Comparison of ENCODE assay signal across 11 cellular contexts in genomic region chr18:8794133-8794986, GRCh38.
DNase-seq lines count a peak whose midpoint lies in the region; ATAC-seq and TF ChIP-seq lines count a peak whose summit lies in the region.
"Had no signal": no experiment of that assay in that cellular context is flagged by ENCODE, and none has a peak within 500 bp of the region (broad histone marks: within the 10 kb centered on the region; RNA-seq: fewer than 3 reads in every experiment).

No MANE protein-coding gene starts in this region.

- TF ChIP-seq CTCF in RWPE1 (conservative IDR thresholded peaks at IDR 0.05; ENCODE audit: low read depth) (no peak), GM10248 (IDR thresholded peaks at IDR 0.05; ENCODE audit: control extremely low read depth, extremely low read depth, low read depth, missing control alignments) (no peak)

- POLR2A ChIA-PET in RWPE1 (lab: Yijun Ruan, JAX; ENCODE audit: low non-redundant PET) = no interaction called here
- POLR2A ChIA-PET in GM10248 (lab: Yijun Ruan, JAX) = no interaction called here

- peak overlapping the region; percentile 48 for H3K27ac ChIP-seq in RWPE1

- peak; percentile 18 for DNase-seq in RWPE1 (ENCODE audit: low spot score)
- peak; percentile 100 for DNase-seq in renal cortical epithelial cell (ENCODE audit: low read depth)
- no peak for DNase-seq in GM10248 (ENCODE audit: extremely low spot score)
- DNase-seq in midbrain (lab: John Stamatoyannopoulos, UW) = no peak
- DNase-seq: activated CD4-positive, alpha-beta T cell treated with anti-CD3 and anti-CD28 coated beads for 1 hour; activated naive CD4-positive, alpha-beta T cell treated with anti-CD3 and anti-CD28 coated beads, Interleukin-2, amount 50 U/mL, for 16 hours; DND-41 had no signal

- ATAC-seq in GM18520 (IDR thresholded peaks at IDR 0.05; ENCODE audit: unreplicated experiment) = peak; percentile 41
- peak; percentile 22 for ATAC-seq in esophagus mucosa
- ATAC-seq in GM19452 (IDR thresholded peaks at IDR 0.05; ENCODE audit: unreplicated experiment) = no peak
- ATAC-seq in GM21737 (IDR thresholded peaks at IDR 0.05; ENCODE audit: unreplicated experiment) = no peak

- CTCF ChIA-PET in RWPE1 (lab: Yijun Ruan, JAX) = no interaction called here
- CTCF ChIA-PET in GM10248 (lab: Yijun Ruan, JAX) = interaction anchor here (0.9 to 1.6 kb wide), 3 partner anchors 8 to 193 kb away, joined by 3 to 4 read pairs (median 3); no protein-coding TSS in a partner anchor

Comparison
In these comparisons a context has a peak if more than half of its experiments do, and no peak if none do; other contexts are left out.
1. ATAC-seq: peak in GM18520 (single experiment) and esophagus mucosa (single experiment); none in GM19452 (single experiment) and GM21737 (single experiment).
2. DNase-seq: peak in RWPE1 (single experiment) and renal cortical epithelial cell (single experiment); none in GM10248 (single experiment) and midbrain (single experiment).